In genomic region chr10:97163141-97163540, GRCh38 we compare ENCODE assay signal across 29 cellular contexts. TPM values are rescaled to one million over a fixed set of nuclear protein-coding genes. Genes with fewer than 3 reads are reported as not detected.
"Had no signal": no experiment of that assay in that cellular context is flagged by ENCODE, and none has a peak within 500 bp of the region (broad histone marks: within the 10 kb centered on the region; RNA-seq: fewer than 3 reads in every experiment).

No MANE protein-coding gene starts in this region.

- H3K9me3 ChIP-seq: adrenal gland, SJCRH30 had no signal

- H3K27ac ChIP-seq: adrenal gland, RWPE1, SJCRH30 had no signal

- H3K27me3 ChIP-seq: adrenal gland had no signal

- DNase-seq: activated CD4-positive, alpha-beta T cell treated with anti-CD3 and anti-CD28 coated beads for 48 hours; activated CD4-positive, alpha-beta T cell treated with anti-CD3 and anti-CD28 coated beads, Interleukin-2, amount 50 U/mL, for 4 hours; activated CD4-positive, CD25-positive, alpha-beta regulatory T cell treated with anti-CD3 and anti-CD28 coated beads, Interleukin-2, amount 50 U/mL, for 72 hours; activated CD8-positive, alpha-beta memory T cell treated with anti-CD3 and anti-CD28 coated beads, Interleukin-2, amount 10 ng/mL, durations not matched to agents 7 days and 5 days; activated gamma-delta T cell; activated naive CD4-positive, alpha-beta T cell treated with anti-CD3 and anti-CD28 coated beads, Interleukin-2, amount 10 ng/mL, durations not matched to agents 7 days and 5 days; activated naive CD8-positive, alpha-beta T cell treated with anti-CD3 and anti-CD28 coated beads, Interleukin-2, amount 10 ng/mL, durations not matched to agents 7 days and 5 days; activated T-cell treated with anti-CD3 and anti-CD28 coated beads, Interleukin-2, amount 50 U/mL, for 24 hours; adrenal gland; cerebellar nuclear complex; NCI-H1092 treated with DMSO at 0.1 percent for 48 hours; NCI-H1417 treated with DMSO at 0.1 percent for 48 hours; NCI-H1694; NCI-H2029; NCI-H345; NCI-H510A; NCI-H526 treated with DMSO at 0.1 percent for 48 hours; NCI-H82; NK-92 treated with Interleukin-12 subunit alpha and Interleukin-12 subunit beta, amount 100 ng/mL, for 24 hours; OCI-M1; Right ventricle myocardium superior; SJCRH30; T-helper 17 cell; T-helper 9 cell had no signal

- FAIRE-seq: colon had no signal

- ATAC-seq: activated CD8-positive, alpha-beta memory T cell treated with anti-CD3 and anti-CD28 coated beads, Interleukin-2, amount 10 ng/mL, durations not matched to agents 7 days and 5 days; Panc1; T-helper 17 cell; WTC11 had no signal

- H3K36me3 ChIP-seq: adrenal gland, SJCRH30 had no signal

- H3K4me3 ChIP-seq: adrenal gland, SJCRH30 had no signal

- H3K4me1 ChIP-seq: adrenal gland, SJCRH30 had no signal

RNA-seq across cellular contexts. Expression of gene SLIT1, which starts 22.6 kb away (rescaled TPM):
- total RNA-seq: MCF 10A had no signal
